Comparison of ENCODE assay signal across 19 cellular contexts in the genomic region with DNA sequence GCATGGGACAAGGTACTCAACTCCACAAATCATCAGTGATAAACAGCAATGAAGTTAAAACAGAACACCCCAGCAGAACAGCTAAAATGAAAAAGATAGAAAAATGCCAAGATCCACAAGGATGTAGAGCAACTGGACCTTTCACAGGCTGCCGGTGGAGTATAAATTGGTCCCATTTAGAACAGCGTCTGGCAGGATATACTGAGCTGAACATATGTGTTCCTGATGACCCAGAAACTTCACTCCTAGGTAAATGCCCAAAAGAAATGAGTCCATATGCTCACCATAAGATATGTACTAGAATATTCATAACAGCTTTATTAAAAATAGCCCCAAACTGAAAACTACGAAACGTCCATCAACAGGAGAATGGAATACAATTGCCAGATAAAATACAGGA.
"Had no signal": no experiment of that assay in that cellular context is flagged by ENCODE, and none has a peak within 500 bp of the region (broad histone marks: within the 10 kb centered on the region; RNA-seq: fewer than 3 reads in every experiment).

No MANE protein-coding gene starts in this region.

- DNase-seq: hippocampal formation; left ventricle myocardium inferior; mesendoderm; naive B cell; natural killer cell; nephron progenitor cell; ovary; stimulated activated CD4-positive, alpha-beta T cell treated with anti-CD3 and anti-CD28 coated beads, Interleukin-1b, Interleukin-23, amount 100 ng/mL, for 48 hours; stimulated activated CD4-positive, alpha-beta T cell treated with anti-CD3 and anti-CD28 coated beads, Interleukin-2, amount 100 ng/mL, for 48 hours; stimulated activated CD4-positive, alpha-beta T cell treated with anti-CD3 and anti-CD28 coated beads, Interleukin-4, amount 100 ng/mL, for 4 hours; stimulated activated CD8-positive, alpha-beta memory T cell treated with anti-CD3 and anti-CD28 coated beads, Interleukin-4, amount 100 ng/mL, for 48 hours; stimulated activated naive CD4-positive, alpha-beta T cell treated with Interleukin-2 at 50 U/mL for 16 hours; stimulated activated naive CD8-positive, alpha-beta T cell treated with anti-CD3 and anti-CD28 coated beads, Interleukin-15, amount 100 ng/mL, for 72 hours; substantia nigra; testis; thyroid gland; transverse colon; upper lobe of left lung had no signal

- ATAC-seq: natural killer cell; stimulated activated memory B cell treated with anti-CD40 and anti-IgM and Interleukin-4, amounts not matched to agents 10 μg/mL and 1 μg/mL and 100 μg/mL, for 72 hours had no signal
